ENCODE assay signal across 10 cellular contexts in genomic region chr5:64766105-64766504, GRCh38. TPM values are rescaled to one million over a fixed set of nuclear protein-coding genes. Genes with fewer than 3 reads are reported as not detected.
DNase-seq lines count a peak whose midpoint lies in the region; ATAC-seq and TF ChIP-seq lines count a peak whose summit lies in the region.
"Had no signal": no experiment of that assay in that cellular context is flagged by ENCODE, and none has a peak within 500 bp of the region (broad histone marks: within the 10 kb centered on the region; RNA-seq: fewer than 3 reads in every experiment).

No MANE protein-coding gene starts in this region.

- intact Hi-C loops in activated T-helper 1 cell treated with anti-CD3 and anti-CD28 coated beads, Interleukin-12 subunit alpha, Interleukin-12 subunit beta, Interleukin-2, Interleukin-4 antibody, amounts not matched to agents 30 ng/mL and 10 ng/mL and 1 ng/mL, durations not matched to agents 14 hours and 24 hours and 36 hours (cut with micrococcal nuclease): loop anchor here (5.0 to 10.0 kb wide), 2 partner anchors 1161 to 1379 kb away; partner anchors contain the start of genes ERBIN and SREK1
- intact Hi-C loops in psoas muscle (cut with DNase I): no loop called here

- H3K36me3 Mint-ChIP-seq in activated T-helper 1 cell treated with anti-CD3 and anti-CD28 coated beads, Interleukin-12 subunit alpha, Interleukin-12 subunit beta, Interleukin-2, Interleukin-4 antibody, amounts not matched to agents 30 ng/mL and 10 ng/mL and 1 ng/mL, durations not matched to agents 14 hours and 24 hours and 36 hours (ENCODE audit: low read depth): peaks cover 14% of the 10 kb centered on the region

- peaks cover 41% of the 10 kb centered on the region for H3K4me1 ChIP-seq in BLaER1
- peaks cover 32% of the 10 kb centered on the region for H3K4me1 ChIP-seq in GM23248 (ENCODE audit: insufficient read depth)
- H3K4me1 ChIP-seq in hepatocyte (ENCODE audit: insufficient read depth): peaks cover 35% of the 10 kb centered on the region
- peaks cover 41% of the 10 kb centered on the region for H3K4me1 ChIP-seq in psoas muscle

- peak overlapping the region; percentile 31 for H3K4me3 Mint-ChIP-seq in activated T-helper 1 cell treated with anti-CD3 and anti-CD28 coated beads, Interleukin-12 subunit alpha, Interleukin-12 subunit beta, Interleukin-2, Interleukin-4 antibody, amounts not matched to agents 30 ng/mL and 10 ng/mL and 1 ng/mL, durations not matched to agents 14 hours and 24 hours and 36 hours

- H3K36me3 ChIP-seq in BLaER1: peaks cover 41% of the 10 kb centered on the region
- H3K36me3 ChIP-seq in GM23248 (ENCODE audit: low read depth): 0 out of 2 replicates have a peak, but pooled peaks cover 3% of the 10 kb centered on the region
- H3K36me3 ChIP-seq in hepatocyte (replicated peaks; ENCODE audit: insufficient read depth, low read depth): no peaks in the 10 kb centered on the region
- peaks cover 0 to 20% of the 10 kb centered on the region in 2 donors for H3K36me3 ChIP-seq in psoas muscle (ENCODE audit: insufficient read depth in 1 of 2, low read depth in 1 of 2)

- no peak overlapping the region for H3K27ac ChIP-seq in BLaER1
- H3K27ac ChIP-seq in GM23248: peak overlapping the region; percentile 16; the same call in 1 of the 2 replicates
- H3K27ac ChIP-seq in hepatocyte: peak overlapping the region; percentile 89
- no peak overlapping the region for H3K27ac ChIP-seq in psoas muscle
- H3K27ac ChIP-seq: C4-2B had no signal

- peaks cover 57% of the 10 kb centered on the region for H4K20me1 ChIP-seq in BLaER1
- H4K20me1 ChIP-seq in GM23248 (ENCODE audit: insufficient read depth): no peaks in the 10 kb centered on the region
- H4K20me1 ChIP-seq in hepatocyte (ENCODE audit: insufficient read depth, poor library complexity, severe bottlenecking): peaks cover 5% of the 10 kb centered on the region

- H3K27ac Mint-ChIP-seq in activated T-helper 1 cell treated with anti-CD3 and anti-CD28 coated beads, Interleukin-12 subunit alpha, Interleukin-12 subunit beta, Interleukin-2, Interleukin-4 antibody, amounts not matched to agents 30 ng/mL and 10 ng/mL and 1 ng/mL, durations not matched to agents 14 hours and 24 hours and 36 hours: peak overlapping the region; percentile 28

- in situ Hi-C loops in GM23248 (cut with MboI): no loop called here

- H3K9ac ChIP-seq in BLaER1 (no peak overlapping the region), GM23248 (no peak overlapping the region)

- H3K4me3 ChIP-seq in BLaER1 (no peak overlapping the region), GM23248 (no peak overlapping the region), hepatocyte (no peak overlapping the region), psoas muscle (no peak overlapping the region)
- H3K4me3 ChIP-seq: Peyer's patch had no signal

- no peaks in the 10 kb centered on the region for H3K9me3 Mint-ChIP-seq in activated T-helper 1 cell treated with anti-CD3 and anti-CD28 coated beads, Interleukin-12 subunit alpha, Interleukin-12 subunit beta, Interleukin-2, Interleukin-4 antibody, amounts not matched to agents 30 ng/mL and 10 ng/mL and 1 ng/mL, durations not matched to agents 14 hours and 24 hours and 36 hours

- DNase-seq in GM23248 (peak; percentile 45), hepatocyte (ENCODE audit: low spot score) (peak; percentile 38), islet precursor cell (no peak), OCI-M2 (lab: John Stamatoyannopoulos, UW; ENCODE audit: unreplicated experiment) (no peak), psoas muscle (no peak)
- DNase-seq in activated T-helper 1 cell treated with anti-CD3 and anti-CD28 coated beads, Interleukin-12 subunit alpha, Interleukin-12 subunit beta, Interleukin-2, Interleukin-4 antibody, amounts not matched to agents 30 ng/mL and 10 ng/mL and 1 ng/mL, durations not matched to agents 14 hours and 24 hours and 36 hours (ENCODE audit: low spot score): no peak
- no peak for DNase-seq in stimulated activated naive CD4-positive, alpha-beta T cell (lab: John Stamatoyannopoulos, UW)

- no peaks in the 10 kb centered on the region for H3K27me3 Mint-ChIP-seq in activated T-helper 1 cell treated with anti-CD3 and anti-CD28 coated beads, Interleukin-12 subunit alpha, Interleukin-12 subunit beta, Interleukin-2, Interleukin-4 antibody, amounts not matched to agents 30 ng/mL and 10 ng/mL and 1 ng/mL, durations not matched to agents 14 hours and 24 hours and 36 hours (ENCODE audit: insufficient read depth)

- no peak for TF ChIP-seq CTCF in hepatocyte (IDR thresholded peaks at IDR 0.05; ENCODE audit: poor library complexity)
- TF ChIP-seq CTCF in psoas muscle (IDR thresholded peaks at IDR 0.05): no peak

- 0 out of 2 replicates have a peak, but pooled peaks cover 6% of the 10 kb centered on the region for H3F3A ChIP-seq in GM23248 (ENCODE audit: insufficient read depth)

- H3K9me2 ChIP-seq in GM23248 (ENCODE audit: insufficient read depth) (no peaks in the 10 kb centered on the region), hepatocyte (replicated peaks; ENCODE audit: insufficient read depth) (no peaks in the 10 kb centered on the region)

- H3K4me2 ChIP-seq in BLaER1: peak overlapping the region; percentile 84
- H3K4me2 ChIP-seq in GM23248 (ENCODE audit: unreplicated experiment): peak overlapping the region; percentile 100
- peak overlapping the region; percentile 88 for H3K4me2 ChIP-seq in hepatocyte

- H3K4me1 Mint-ChIP-seq in activated T-helper 1 cell treated with anti-CD3 and anti-CD28 coated beads, Interleukin-12 subunit alpha, Interleukin-12 subunit beta, Interleukin-2, Interleukin-4 antibody, amounts not matched to agents 30 ng/mL and 10 ng/mL and 1 ng/mL, durations not matched to agents 14 hours and 24 hours and 36 hours (ENCODE audit: low read depth): peaks cover 45% of the 10 kb centered on the region

- H2AFZ ChIP-seq in GM23248: no peak overlapping the region
- H2AFZ ChIP-seq in hepatocyte: no peak overlapping the region

- peaks cover 97% of the 10 kb centered on the region for H3K79me2 ChIP-seq in GM23248 (ENCODE audit: insufficient read depth)
- H3K79me2 ChIP-seq in hepatocyte: peaks cover 91% of the 10 kb centered on the region

- no peaks in the 10 kb centered on the region for H3K27me3 ChIP-seq in BLaER1
- no peaks in the 10 kb centered on the region for H3K27me3 ChIP-seq in GM23248 (replicated peaks; ENCODE audit: insufficient read depth)
- no peaks in the 10 kb centered on the region for H3K27me3 ChIP-seq in hepatocyte
- H3K27me3 ChIP-seq in psoas muscle (ENCODE audit: insufficient read depth in 3 of 3, low read length in 2 of 3): no peaks in the 10 kb centered on the region
- H3K27me3 ChIP-seq: Peyer's patch had no signal

- H3K9me3 ChIP-seq in BLaER1 (no peaks in the 10 kb centered on the region), GM23248 (ENCODE audit: low read depth) (no peaks in the 10 kb centered on the region), hepatocyte (ENCODE audit: low read depth) (no peaks in the 10 kb centered on the region), psoas muscle (no peaks in the 10 kb centered on the region)
- H3K9me3 ChIP-seq: Peyer's patch had no signal

- no peak for ATAC-seq in psoas muscle

RNA-seq across cellular contexts. Expression of gene SREK1IP1, which starts 2.4 kb away (rescaled TPM):
- 7.3 and 16.2 TPM in 2 replicates for total RNA-seq in GM23248 (2014; rRNA removed; shearing (Covaris generic))
- polyA plus RNA-seq in GM23248 (2016; fragmentation: Nextera tagmentation; extraction: Ambion mirVana): 26.8 and 30.5 TPM in 2 replicates
- total RNA-seq in activated T-helper 1 cell treated with anti-CD3 and anti-CD28 coated beads, Interleukin-12 subunit alpha, Interleukin-12 subunit beta, Interleukin-2, Interleukin-4 antibody, amounts not matched to agents 30 ng/mL and 10 ng/mL and 1 ng/mL, durations not matched to agents 14 hours and 24 hours and 36 hours: 29.4 and 31.7 TPM in 2 replicates
- total RNA-seq in hepatocyte: 18.7 and 19.6 TPM in 2 replicates
- polyA plus RNA-seq in hepatocyte: 27.3 and 29.3 TPM in 2 replicates
- 10 to 100 TPM in 1 of 4 donors, 1 to 10 TPM in 3; 6.9 to 11.1 (median 8.6) TPM for total RNA-seq in psoas muscle
- polyA plus RNA-seq in psoas muscle: 1 to 10 TPM; 4.6 to 6.7 (median 5.9) TPM

RNA-seq across cellular contexts. Expression of gene CWC27, which starts 2.6 kb away (rescaled TPM):
- 4.9 and 22.7 TPM in 2 replicates for total RNA-seq in GM23248 (2014; rRNA removed; shearing (Covaris generic))
- 30.5 and 32.7 TPM in 2 replicates for polyA plus RNA-seq in GM23248 (2016; fragmentation: Nextera tagmentation; extraction: Ambion mirVana)
- 29.1 and 33.5 TPM in 2 replicates for total RNA-seq in activated T-helper 1 cell treated with anti-CD3 and anti-CD28 coated beads, Interleukin-12 subunit alpha, Interleukin-12 subunit beta, Interleukin-2, Interleukin-4 antibody, amounts not matched to agents 30 ng/mL and 10 ng/mL and 1 ng/mL, durations not matched to agents 14 hours and 24 hours and 36 hours
- total RNA-seq in hepatocyte: 15.8 and 21.6 TPM in 2 replicates
- polyA plus RNA-seq in hepatocyte: 28.8 and 32.5 TPM in 2 replicates
- total RNA-seq in psoas muscle: 10 to 100 TPM; 16.0 to 26.8 (median 18.6) TPM
- polyA plus RNA-seq in psoas muscle: 10 to 100 TPM; 17.5 to 31.2 (median 26.3) TPM

Comparison
In these comparisons a context has a peak if more than half of its experiments do, and no peak if none do; other contexts are left out.
1. H3K27ac ChIP-seq: peak in GM23248 (single experiment) and hepatocyte (single experiment); none in BLaER1 (single experiment) and psoas muscle (single experiment).
2. DNase-seq: peak in GM23248 (single experiment) and hepatocyte (single experiment); none in activated T-helper 1 cell treated with anti-CD3 and anti-CD28 coated beads, Interleukin-12 subunit alpha, Interleukin-12 subunit beta, Interleukin-2, Interleukin-4 antibody, amounts not matched to agents 30 ng/mL and 10 ng/mL and 1 ng/mL, durations not matched to agents 14 hours and 24 hours and 36 hours (single experiment), stimulated activated naive CD4-positive, alpha-beta T cell (0 of 6), islet precursor cell (single experiment), OCI-M2 (single experiment) and psoas muscle (0 of 2).
3. Peak in every context shown above with its lines, with median percentiles within 50 percentile points of each other: H3K4me2 ChIP-seq.